9 cellular contexts compared by ENCODE assay signal in genomic region chr4:82899339-82899738, GRCh38. TPM values are rescaled to one million over a fixed set of nuclear protein-coding genes. Genes with fewer than 3 reads are reported as not detected.
DNase-seq lines count a peak whose midpoint lies in the region; ATAC-seq and TF ChIP-seq lines count a peak whose summit lies in the region.
"Had no signal": no experiment of that assay in that cellular context is flagged by ENCODE, and none has a peak within 500 bp of the region (broad histone marks: within the 10 kb centered on the region; RNA-seq: fewer than 3 reads in every experiment).

No MANE protein-coding gene starts in this region.

- no peak overlapping the region for H3K27ac Mint-ChIP-seq in T-helper 2 cell treated with Interferon-gamma antibody and Interleukin-4, amounts not matched to agents 5 μg/mL and 100 μg/mL, for 36 hours

- peak overlapping the region; percentile 96 for H3K4me2 ChIP-seq in PC-3 (ENCODE audit: low read length)

- no peaks in the 10 kb centered on the region for H3K9me3 ChIP-seq in PC-3 (ENCODE audit: low read length)

- peak overlapping the region; percentile 97 for H3K27ac ChIP-seq in PC-3 (ENCODE audit: low read length)

- peaks cover 75% of the 10 kb centered on the region for H3K79me2 ChIP-seq in PC-3 (ENCODE audit: low read length)

- no peaks in the 10 kb centered on the region for H3F3A ChIP-seq in PC-3 (ENCODE audit: low read length, unreplicated experiment)

- no peak for DNase-seq in GM06990 (ENCODE audit: extremely low read depth, insufficient read length)
- DNase-seq in PC-3, result no peak
- peak; percentile 36 for DNase-seq in fibroblast of the aortic adventitia (ENCODE audit: low read depth)
- no peak for DNase-seq in skeletal muscle cell (ENCODE audit: low read depth)
- no peak for DNase-seq in D341Med (ENCODE audit: low spot score)
- DNase-seq in T-helper 2 cell treated with Interferon-gamma antibody and Interleukin-4, amounts not matched to agents 5 μg/mL and 100 μg/mL, for 36 hours (ENCODE audit: low spot score), result no peak
- DNase-seq in GF-D8 (lab: John Stamatoyannopoulos, UW), result no peak
- DNase-seq: activated CD8-positive, alpha-beta memory T cell treated with anti-CD3 and anti-CD28 coated beads for 24 hours had no signal

- no peaks in the 10 kb centered on the region for H3K9me2 ChIP-seq in PC-3 (replicated peaks; ENCODE audit: low read length)

- H3K27me3 Mint-ChIP-seq in T-helper 2 cell treated with Interferon-gamma antibody and Interleukin-4, amounts not matched to agents 5 μg/mL and 100 μg/mL, for 36 hours (ENCODE audit: low read depth), result no peaks in the 10 kb centered on the region

- intact Hi-C loops in PC-3 (cut with micrococcal nuclease), result no loop called here

- peaks cover 27% of the 10 kb centered on the region for H4K20me1 ChIP-seq in PC-3 (ENCODE audit: low read length)

- no TSS peak for BruUV-seq in PC-3 (replicated peaks; lab: Mats Ljungman, UMichigan)

- TF ChIP-seq CTCF in GM06990 (IDR thresholded peaks at IDR 0.05; ENCODE audit: insufficient read depth, low read length, poor library complexity, severe bottlenecking) (no peak), PC-3 (conservative IDR thresholded peaks at IDR 0.05; ENCODE audit: low read depth, low read length) (no peak), fibroblast of the aortic adventitia (IDR thresholded peaks at IDR 0.05; ENCODE audit: insufficient read depth, low read length) (no peak)

- ATAC-seq in PC-3 (no peak), HG03159 (IDR thresholded peaks at IDR 0.05; ENCODE audit: unreplicated experiment) (no peak)

- CTCF ChIA-PET in PC-3 (lab: Charles Lee), result no interaction called here

- H3K36me3 ChIP-seq in GM06990 (ENCODE audit: control insufficient read depth, insufficient read depth, low read length) (no peaks in the 10 kb centered on the region), PC-3 (ENCODE audit: low read depth, low read length) (peaks cover 30% of the 10 kb centered on the region)

- peaks cover 20% of the 10 kb centered on the region for H3K4me1 ChIP-seq in PC-3 (ENCODE audit: insufficient read depth, low read length)

- H3K4me3 ChIP-seq in GM06990 (replicated peaks; ENCODE audit: low read depth, low read length) (peak overlapping the region; percentile 93), PC-3 (ENCODE audit: low read length) (peak overlapping the region; percentile 79), fibroblast of the aortic adventitia (ENCODE audit: low read depth, low read length) (peak overlapping the region; percentile 77), skeletal muscle cell (ENCODE audit: low read depth, low read length) (peak overlapping the region; percentile 65)

- no peaks in the 10 kb centered on the region for H3K9me3 Mint-ChIP-seq in T-helper 2 cell treated with Interferon-gamma antibody and Interleukin-4, amounts not matched to agents 5 μg/mL and 100 μg/mL, for 36 hours

- no peak overlapping the region for H2AFZ ChIP-seq in PC-3 (ENCODE audit: low read length)

- POLR2A ChIA-PET in PC-3 (lab: Charles Lee; ENCODE audit: unreplicated experiment), result interaction anchor here (0.6 to 0.7 kb wide), 2 partner anchors 114 to 193 kb away, joined by 6 to 24 read pairs; no protein-coding TSS in a partner anchor

- H3K4me1 Mint-ChIP-seq in T-helper 2 cell treated with Interferon-gamma antibody and Interleukin-4, amounts not matched to agents 5 μg/mL and 100 μg/mL, for 36 hours (ENCODE audit: low read depth), result peaks cover 37% of the 10 kb centered on the region

- peak overlapping the region; percentile 92 for H3K9ac ChIP-seq in PC-3 (ENCODE audit: low read length)

- H3K4me3 Mint-ChIP-seq in T-helper 2 cell treated with Interferon-gamma antibody and Interleukin-4, amounts not matched to agents 5 μg/mL and 100 μg/mL, for 36 hours, result no peak overlapping the region

- H3K36me3 Mint-ChIP-seq in T-helper 2 cell treated with Interferon-gamma antibody and Interleukin-4, amounts not matched to agents 5 μg/mL and 100 μg/mL, for 36 hours (ENCODE audit: low read depth), result peaks cover 29% of the 10 kb centered on the region

- no peaks in the 10 kb centered on the region for H3K27me3 ChIP-seq in GM06990 (replicated peaks; ENCODE audit: control insufficient read depth, insufficient read depth, low read length)
- no peaks in the 10 kb centered on the region for H3K27me3 ChIP-seq in PC-3 (ENCODE audit: low read length)

RNA-seq across cellular contexts. Expression of gene THAP9, which starts 1.2 kb away (rescaled TPM):
- total RNA-seq in PC-3 (2014; rRNA removed) (3.2 and 3.3 TPM in 2 replicates), fibroblast of the aortic adventitia (ENCODE audit: low replicate concordance) (2.9 and 7.1 TPM in 2 replicates)

RNA-seq across cellular contexts. Expression of gene SEC31A, which starts 8.4 kb away (rescaled TPM):
- total RNA-seq in PC-3 (2014; rRNA removed), result 47.4 and 77.1 TPM in 2 replicates
- 392 and 400 TPM in 2 replicates for total RNA-seq in fibroblast of the aortic adventitia (ENCODE audit: low replicate concordance)
